ENCODE assay signal across 20 cellular contexts in genomic region chr1:203426870-203427269, GRCh38. TPM values are rescaled to one million over a fixed set of nuclear protein-coding genes. Genes with fewer than 3 reads are reported as not detected.
A peak's percentile ranks its signal among the peaks of the same experiment; 100 is the strongest.
DNase-seq lines count a peak whose midpoint lies in the region; ATAC-seq and TF ChIP-seq lines count a peak whose summit lies in the region.
"Had no signal": no experiment of that assay in that cellular context is flagged by ENCODE, and none has a peak within 500 bp of the region (broad histone marks: within the 10 kb centered on the region; RNA-seq: fewer than 3 reads in every experiment).

No MANE protein-coding gene starts in this region.

- H3K27ac ChIP-seq in OCI-LY3 (ENCODE audit: low read length): no peak overlapping the region
- H3K27ac ChIP-seq in muscle layer of duodenum (ENCODE audit: low read length): peak overlapping the region; percentile 86

- peak overlapping the region; percentile 59 for H3K4me2 ChIP-seq in OCI-LY3 (ENCODE audit: low read length)

- DNase-seq in NCI-H2196 (lab: John Stamatoyannopoulos, UW; ENCODE audit: unreplicated experiment) (peak; percentile 10), NCI-H2196 treated with DMSO at 0.1 percent for 48 hours (lab: John Stamatoyannopoulos, UW; ENCODE audit: unreplicated experiment) (no peak), dermis blood vessel endothelial cell (no peak)
- no peak for DNase-seq in activated naive CD4-positive, alpha-beta T cell (lab: John Stamatoyannopoulos, UW)
- DNase-seq: 8988T; BE2C; CD4-positive, alpha-beta memory T cell; GF-D8; Karpas-422; MG63; NCI-H1092; NCI-H1694; NCI-H2107; NCI-H345; SHP77 had no signal

- no peaks in the 10 kb centered on the region for H4K20me1 ChIP-seq in OCI-LY3 (ENCODE audit: insufficient read depth, low read length)

- H3K4me1 ChIP-seq in OCI-LY3 (ENCODE audit: low read length): peaks cover 61% of the 10 kb centered on the region
- peaks cover 16 to 17% of the 10 kb centered on the region in 2 donors for H3K4me1 ChIP-seq in muscle layer of duodenum (ENCODE audit: control insufficient read depth in 1 of 2, insufficient read depth in 2 of 2, low read length in 2 of 2)

- H3K9ac ChIP-seq in OCI-LY3 (ENCODE audit: low read length): no peak overlapping the region

- no peak overlapping the region for H3K4me3 ChIP-seq in OCI-LY3 (ENCODE audit: low read length)
- peak overlapping the region in 1 of 2 donors; percentile 70 for H3K4me3 ChIP-seq in muscle layer of duodenum (ENCODE audit: low read depth in 1 of 2, low read length in 2 of 2)
- H3K4me3 ChIP-seq: MG63 had no signal

- H3K9me3 ChIP-seq in OCI-LY3 (ENCODE audit: insufficient read depth, low read length) (no peaks in the 10 kb centered on the region), muscle layer of duodenum (ENCODE audit: control insufficient read depth in 1 of 2, low read length in 2 of 2) (no peaks in the 10 kb centered on the region)
- H3K9me3 ChIP-seq: BE2C, MG63 had no signal

- H2AFZ ChIP-seq in OCI-LY3 (ENCODE audit: low read depth, low read length): no peak overlapping the region

- H3K27me3 ChIP-seq in OCI-LY3 (ENCODE audit: low read depth, low read length): no peaks in the 10 kb centered on the region
- no peaks in the 10 kb centered on the region for H3K27me3 ChIP-seq in muscle layer of duodenum (ENCODE audit: low read depth, low read length)
- H3K27me3 ChIP-seq: BE2C had no signal

- ATAC-seq in GM18907 (IDR thresholded peaks at IDR 0.05; ENCODE audit: unreplicated experiment): no peak
- no peak for ATAC-seq in GM21619 (IDR thresholded peaks at IDR 0.05; ENCODE audit: unreplicated experiment)

- no peaks in the 10 kb centered on the region for H3K36me3 ChIP-seq in OCI-LY3 (replicated peaks; ENCODE audit: low read depth, low read length)
- no peaks in the 10 kb centered on the region for H3K36me3 ChIP-seq in muscle layer of duodenum (ENCODE audit: control insufficient read depth in 1 of 2, insufficient read depth in 2 of 2, low read length in 2 of 2)
- H3K36me3 ChIP-seq: BE2C, MG63 had no signal

- no peaks in the 10 kb centered on the region for H3K79me2 ChIP-seq in OCI-LY3 (ENCODE audit: low read length)

- no peak for TF ChIP-seq CTCF in OCI-LY3 (IDR thresholded peaks at IDR 0.05; ENCODE audit: low read depth, low read length)

RNA-seq across cellular contexts. Expression of gene PRELP, which starts 48.7 kb away (rescaled TPM):
- not detected in 2 replicates for total RNA-seq in dermis blood vessel endothelial cell
- total RNA-seq: CD4-positive, alpha-beta memory T cell; Daoy had no signal
